Comparison of ENCODE assay signal across 22 cellular contexts in genomic region chr20:44596010-44596409, GRCh38. TPM values are rescaled to one million over a fixed set of nuclear protein-coding genes. Genes with fewer than 3 reads are reported as not detected.
DNase-seq lines count a peak whose midpoint lies in the region; ATAC-seq, FAIRE-seq and TF ChIP-seq lines count a peak whose summit lies in the region.
"Had no signal": no experiment of that assay in that cellular context is flagged by ENCODE, and none has a peak within 500 bp of the region (broad histone marks: within the 10 kb centered on the region; RNA-seq: fewer than 3 reads in every experiment).

No MANE protein-coding gene starts in this region.

- intact Hi-C loops in transverse colon (cut with DNase I; ENCODE audit: low total_unique reads), result no loop called here

- no peak overlapping the region for H2BK15ac ChIP-seq in neuronal stem cell (ENCODE audit: low read length)

- DNase-seq in activated naive CD8-positive, alpha-beta T cell treated with anti-CD3 and anti-CD28 coated beads for 36 hours, result no peak
- DNase-seq in activated naive CD8-positive, alpha-beta T cell treated with anti-CD3 and anti-CD28 coated beads, Interleukin-2, amount 50 U/mL, for 24 hours, result no peak
- DNase-seq in bronchial epithelial cell (ENCODE audit: low read depth) (peak; percentile 69), transverse colon (no peak), neuronal stem cell (ENCODE audit: low spot score) (no peak)
- DNase-seq in naive thymus-derived CD8-positive, alpha-beta T cell, result no peak
- no peak for DNase-seq in stimulated activated naive CD4-positive, alpha-beta T cell (lab: John Stamatoyannopoulos, UW)
- DNase-seq: activated CD4-positive, alpha-beta T cell treated with anti-CD3 and anti-CD28 coated beads for 48 hours; activated naive CD4-positive, alpha-beta T cell treated with anti-CD3 and anti-CD28 coated beads, Interleukin-2, amount 10 ng/mL, durations not matched to agents 7 days and 5 days; islet precursor cell; KG1; midbrain; NCI-H1105; NCI-H748 treated with DMSO at 0.1 percent for 48 hours; stimulated activated CD4-positive, alpha-beta T cell treated with anti-CD3 and anti-CD28 coated beads, Interleukin-4, amount 100 ng/mL, for 1 hour; testis had no signal

- H3K9me3 ChIP-seq in transverse colon, result no peaks in the 10 kb centered on the region
- no peaks in the 10 kb centered on the region for H3K9me3 ChIP-seq in neuronal stem cell (replicated peaks in 1 of 2; ENCODE audit: control insufficient read depth in 2 of 2, insufficient read depth in 1 of 2, low read depth in 1 of 2, low read length in 2 of 2)
- H3K9me3 ChIP-seq: testis had no signal

- H2BK120ac ChIP-seq in neuronal stem cell (ENCODE audit: low read depth, low read length), result no peak overlapping the region

- peak overlapping the region; percentile 4 for H3K27ac Mint-ChIP-seq in activated naive CD8-positive, alpha-beta T cell treated with anti-CD3 and anti-CD28 coated beads for 36 hours
- H3K27ac Mint-ChIP-seq in activated naive CD8-positive, alpha-beta T cell treated with anti-CD3 and anti-CD28 coated beads, Interleukin-2, amount 50 U/mL, for 24 hours, result no peak overlapping the region
- H3K27ac Mint-ChIP-seq in naive thymus-derived CD8-positive, alpha-beta T cell, result peak overlapping the region in 7 of 10 donors; percentile 24 to 90 (median 38)
- H3K27ac Mint-ChIP-seq: activated naive CD4-positive, alpha-beta T cell treated with anti-CD3 and anti-CD28 coated beads, Interleukin-2, amount 10 ng/mL, durations not matched to agents 7 days and 5 days; brain had no signal

- no peak overlapping the region for H3K4me3 Mint-ChIP-seq in activated naive CD8-positive, alpha-beta T cell treated with anti-CD3 and anti-CD28 coated beads for 36 hours
- no peak overlapping the region for H3K4me3 Mint-ChIP-seq in activated naive CD8-positive, alpha-beta T cell treated with anti-CD3 and anti-CD28 coated beads, Interleukin-2, amount 50 U/mL, for 24 hours
- no peak overlapping the region for H3K4me3 Mint-ChIP-seq in naive thymus-derived CD8-positive, alpha-beta T cell
- H3K4me3 Mint-ChIP-seq: activated naive CD4-positive, alpha-beta T cell treated with anti-CD3 and anti-CD28 coated beads, Interleukin-2, amount 10 ng/mL, durations not matched to agents 7 days and 5 days; brain had no signal

- H3K27me3 Mint-ChIP-seq in activated naive CD8-positive, alpha-beta T cell treated with anti-CD3 and anti-CD28 coated beads for 36 hours, result no peaks in the 10 kb centered on the region
- H3K27me3 Mint-ChIP-seq in activated naive CD8-positive, alpha-beta T cell treated with anti-CD3 and anti-CD28 coated beads, Interleukin-2, amount 50 U/mL, for 24 hours, result no peaks in the 10 kb centered on the region
- no peaks in the 10 kb centered on the region for H3K27me3 Mint-ChIP-seq in naive thymus-derived CD8-positive, alpha-beta T cell
- H3K27me3 Mint-ChIP-seq: brain had no signal

- no peaks in the 10 kb centered on the region for H3K36me3 Mint-ChIP-seq in activated naive CD8-positive, alpha-beta T cell treated with anti-CD3 and anti-CD28 coated beads for 36 hours
- no peaks in the 10 kb centered on the region for H3K36me3 Mint-ChIP-seq in activated naive CD8-positive, alpha-beta T cell treated with anti-CD3 and anti-CD28 coated beads, Interleukin-2, amount 50 U/mL, for 24 hours (ENCODE audit: low read depth)
- peaks cover 0 to 6% (median 6%) of the 10 kb centered on the region in 3 donors for H3K36me3 Mint-ChIP-seq in naive thymus-derived CD8-positive, alpha-beta T cell
- H3K36me3 Mint-ChIP-seq: activated naive CD4-positive, alpha-beta T cell treated with anti-CD3 and anti-CD28 coated beads, Interleukin-2, amount 10 ng/mL, durations not matched to agents 7 days and 5 days had no signal

- no peak overlapping the region for H2BK5ac ChIP-seq in neuronal stem cell (ENCODE audit: low read length)

- POLR2A ChIA-PET in naive thymus-derived CD8-positive, alpha-beta T cell (lab: Charles Lee), result no interaction called here

- H4K8ac ChIP-seq in neuronal stem cell (ENCODE audit: low read depth, low read length), result no peak overlapping the region

- H3K14ac ChIP-seq in neuronal stem cell (ENCODE audit: low read length), result no peak overlapping the region

- in situ Hi-C loops in transverse colon (cut with MboI; ENCODE audit: low pct_ligation_motif_present in 1 of 4, low pct_unique_long_range_greater_than_20kb in 1 of 4, low sequenced_read_pairs in 3 of 4), result no loop called here

- H3K4me3 ChIP-seq in bronchial epithelial cell (ENCODE audit: low read depth, low read length), result no peak overlapping the region
- no peak overlapping the region for H3K4me3 ChIP-seq in transverse colon
- no peak overlapping the region for H3K4me3 ChIP-seq in neuronal stem cell (ENCODE audit: low read length in 2 of 2)
- H3K4me3 ChIP-seq: testis had no signal

- WGBS in transverse colon (ENCODE audit: low coverage in 1 of 2), 2 donors, result 82 to 89% methylated on average over 3 to 4 of the region's 4 CpGs
- WGBS in neuronal stem cell (ENCODE audit: extremely low coverage in 2 of 2, insufficient read length in 2 of 2, insufficient replicate concordance in 1 of 2), 2 donors, result no CpG with 5 or more reads among the region's 4 CpGs

- no peak overlapping the region for H3K23ac ChIP-seq in neuronal stem cell (ENCODE audit: low read depth, low read length, poor library complexity)

- H3K18ac ChIP-seq in neuronal stem cell (ENCODE audit: low read length), result no peak overlapping the region

- no peaks in the 10 kb centered on the region for H3K79me1 ChIP-seq in neuronal stem cell (ENCODE audit: low read depth, low read length)

- no peak overlapping the region for H3K9ac ChIP-seq in neuronal stem cell (ENCODE audit: low read depth, low read length, poor library complexity)

- no peak for TF ChIP-seq CTCF in bronchial epithelial cell (IDR thresholded peaks at IDR 0.05; ENCODE audit: insufficient read depth, low read length, severe bottlenecking)
- no peak for TF ChIP-seq CTCF in transverse colon (IDR thresholded peaks at IDR 0.05)

- ATAC-seq in activated naive CD8-positive, alpha-beta T cell treated with anti-CD3 and anti-CD28 coated beads, Interleukin-2, amount 50 U/mL, for 24 hours, result no peak
- ATAC-seq in naive thymus-derived CD8-positive, alpha-beta T cell, result no peak
- no peak for ATAC-seq in HG03196 (IDR thresholded peaks at IDR 0.05; ENCODE audit: unreplicated experiment)
- ATAC-seq: esophagus mucosa had no signal

- no peak overlapping the region for H2AK5ac ChIP-seq in neuronal stem cell (ENCODE audit: low read depth, low read length)

- no peak overlapping the region for H4K91ac ChIP-seq in neuronal stem cell (ENCODE audit: low read depth, low read length, poor library complexity)

- peaks cover 27% of the 10 kb centered on the region for H3K4me1 Mint-ChIP-seq in activated naive CD8-positive, alpha-beta T cell treated with anti-CD3 and anti-CD28 coated beads for 36 hours
- H3K4me1 Mint-ChIP-seq in activated naive CD8-positive, alpha-beta T cell treated with anti-CD3 and anti-CD28 coated beads, Interleukin-2, amount 50 U/mL, for 24 hours, result peaks cover 51% of the 10 kb centered on the region
- H3K4me1 Mint-ChIP-seq in naive thymus-derived CD8-positive, alpha-beta T cell, result peaks cover 20 to 76% (median 29%) of the 10 kb centered on the region in 4 donors

- H2BK12ac ChIP-seq in neuronal stem cell (ENCODE audit: low read length), result no peak overlapping the region

- H2AFZ ChIP-seq in neuronal stem cell (ENCODE audit: low read length), result no peak overlapping the region

- TF ChIP-seq POLR2A in transverse colon (IDR thresholded peaks at IDR 0.05), result no peak

- H3K27ac ChIP-seq in transverse colon (peak overlapping the region; percentile 31 to 93 (median 88)), neuronal stem cell (replicated peaks; ENCODE audit: low read length) (no peak overlapping the region)
- H3K27ac ChIP-seq: 22Rv1, HL-60, testis had no signal

- no peak overlapping the region for H3K4ac ChIP-seq in neuronal stem cell (ENCODE audit: low read length)

- H3K27me3 ChIP-seq in bronchial epithelial cell (ENCODE audit: control insufficient read depth, insufficient read depth, low read length) (no peaks in the 10 kb centered on the region), transverse colon (no peaks in the 10 kb centered on the region), neuronal stem cell (ENCODE audit: control insufficient read depth in 3 of 3, insufficient read depth in 3 of 3, low read depth in 1 of 3, low read length in 3 of 3) (no peaks in the 10 kb centered on the region)
- H3K27me3 ChIP-seq: testis had no signal

- H3K4me1 ChIP-seq in transverse colon (peaks cover 36 to 64% (median 41%) of the 10 kb centered on the region in 4 donors), neuronal stem cell (ENCODE audit: control insufficient read depth in 2 of 2, insufficient read depth in 1 of 2, low read depth in 1 of 2, low read length in 2 of 2) (peaks cover 1 to 9% of the 10 kb centered on the region in 2 donors)

- H3K4me2 ChIP-seq in neuronal stem cell (ENCODE audit: insufficient read depth, low read length, poor library complexity, severe bottlenecking), result no peak overlapping the region

- H3K36me3 ChIP-seq in bronchial epithelial cell (ENCODE audit: control insufficient read depth, insufficient read depth, low read length) (no peaks in the 10 kb centered on the region), transverse colon (no peaks in the 10 kb centered on the region), neuronal stem cell (replicated peaks in 1 of 2; ENCODE audit: control insufficient read depth in 2 of 2, insufficient read depth in 2 of 2, low read length in 2 of 2) (peaks cover 5 to 14% of the 10 kb centered on the region in 2 donors)

- no peaks in the 10 kb centered on the region for H3K9me3 Mint-ChIP-seq in activated naive CD8-positive, alpha-beta T cell treated with anti-CD3 and anti-CD28 coated beads for 36 hours
- H3K9me3 Mint-ChIP-seq in activated naive CD8-positive, alpha-beta T cell treated with anti-CD3 and anti-CD28 coated beads, Interleukin-2, amount 50 U/mL, for 24 hours, result no peaks in the 10 kb centered on the region
- no peaks in the 10 kb centered on the region for H3K9me3 Mint-ChIP-seq in naive thymus-derived CD8-positive, alpha-beta T cell
- H3K9me3 Mint-ChIP-seq: activated naive CD4-positive, alpha-beta T cell treated with anti-CD3 and anti-CD28 coated beads, Interleukin-2, amount 10 ng/mL, durations not matched to agents 7 days and 5 days; brain had no signal

- no peak for TF ChIP-seq EP300 in transverse colon (IDR thresholded peaks at IDR 0.05; ENCODE audit: low read depth)

- FAIRE-seq in bronchial epithelial cell (lab: Jason Lieb, UNC), result no peak
- FAIRE-seq: RCC 7860 had no signal

RNA-seq across cellular contexts. Expression of gene PKIG, which starts 13.6 kb away (rescaled TPM):
- 1 to 10 TPM; 8.8 to 9.2 TPM for total RNA-seq in activated naive CD8-positive, alpha-beta T cell treated with anti-CD3 and anti-CD28 coated beads for 36 hours
- 8.4 and 15.0 TPM in 2 replicates for total RNA-seq in bronchial epithelial cell
- total RNA-seq in naive thymus-derived CD8-positive, alpha-beta T cell, result 1 to 10 TPM; 8.2 to 9.0 TPM
- 1 to 10 TPM; 6.1 to 8.1 (median 6.4) TPM for polyA plus RNA-seq in naive thymus-derived CD8-positive, alpha-beta T cell
- 100 to 1,000 TPM in 1 of 4 donors, 10 to 100 TPM in 3; 40.8 to 106 (median 80.4) TPM for total RNA-seq in transverse colon
- polyA plus RNA-seq in neuronal stem cell (2013, experiment 1 of 2), result 77.0 TPM
- polyA plus RNA-seq in neuronal stem cell (2013, experiment 2 of 2), result 79.1 TPM

RNA-seq across cellular contexts. Expression of gene ADA, which starts 55.5 kb away (rescaled TPM):
- total RNA-seq in activated naive CD8-positive, alpha-beta T cell treated with anti-CD3 and anti-CD28 coated beads for 36 hours, result 10 to 100 TPM; 25.6 to 27.0 TPM
- 8.7 and 12.6 TPM in 2 replicates for total RNA-seq in bronchial epithelial cell
- 10 to 100 TPM; 24.1 to 24.2 TPM for total RNA-seq in naive thymus-derived CD8-positive, alpha-beta T cell
- polyA plus RNA-seq in naive thymus-derived CD8-positive, alpha-beta T cell, result 10 to 100 TPM; 31.2 to 47.1 (median 38.2) TPM
- 1 to 10 TPM; 2.6 to 5.4 (median 2.9) TPM for total RNA-seq in transverse colon
- 25.3 TPM for polyA plus RNA-seq in neuronal stem cell (2013, experiment 1 of 2)
- polyA plus RNA-seq in neuronal stem cell (2013, experiment 2 of 2), result 24.1 TPM
